Comparison of ENCODE assay signal across 24 cellular contexts in the genomic region with DNA sequence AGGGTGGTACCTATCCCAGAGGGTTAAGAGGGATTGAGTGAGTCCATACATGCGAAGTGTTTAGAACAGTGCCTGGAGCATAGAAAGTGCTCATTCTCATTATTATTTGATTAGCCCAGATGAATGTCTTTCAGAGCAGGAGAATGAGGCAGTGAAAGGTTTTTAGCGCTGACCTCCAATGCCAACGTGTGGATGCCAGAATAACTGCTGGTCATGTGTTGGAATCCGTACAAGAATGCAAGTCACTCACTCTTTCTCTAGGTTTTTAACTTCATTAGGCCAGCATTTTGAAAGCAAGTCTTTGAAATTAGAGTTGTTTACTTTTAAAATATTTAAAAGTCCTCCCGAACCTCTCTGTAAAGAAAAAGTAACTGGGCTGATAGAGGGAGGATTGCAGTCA.
"Had no signal": no experiment of that assay in that cellular context is flagged by ENCODE, and none has a peak within 500 bp of the region (broad histone marks: within the 10 kb centered on the region; RNA-seq: fewer than 3 reads in every experiment).

No MANE protein-coding gene starts in this region.

- H3K4me3 ChIP-seq: dorsolateral prefrontal cortex, esophagus squamous epithelium, lung, pancreas, sigmoid colon, skin epidermis, spleen, thoracic aorta, tibial nerve, upper lobe of left lung, uterus had no signal

- H3K27ac ChIP-seq: dorsolateral prefrontal cortex, epithelial cell of prostate, esophagus squamous epithelium, neutrophil, pancreas, sigmoid colon, spleen, thoracic aorta, tibial nerve, upper lobe of left lung, uterus had no signal

- H3K4me1 ChIP-seq: esophagus squamous epithelium, pancreas, sigmoid colon, spleen, tibial nerve, upper lobe of left lung, uterus had no signal

- H3K36me3 ChIP-seq: esophagus squamous epithelium, neutrophil, pancreas, sigmoid colon, spleen, thoracic aorta, tibial nerve, upper lobe of left lung, uterus had no signal

- DNase-seq: dorsolateral prefrontal cortex; effector CD4-positive, alpha-beta T cell; esophagus squamous epithelium; hypothalamus; immature natural killer cell; islet precursor cell; natural killer cell; pancreas; right cardiac atrium; sigmoid colon; spleen; stimulated activated CD4-positive, alpha-beta T cell treated with anti-CD3 and anti-CD28 coated beads, Interleukin-4, amount 100 ng/mL, for 4 hours; stimulated activated naive CD8-positive, alpha-beta T cell treated with anti-CD3 and anti-CD28 coated beads, Interleukin-15, Interleukin-2, amounts not matched to agents 100 U/mL and 50 U/mL, for 24 hours; substantia nigra; upper lobe of left lung; uterus had no signal

- ATAC-seq: left lobe of liver; natural killer cell; pancreas; right cardiac atrium; stimulated activated memory B cell treated with anti-CD40 and anti-IgM and Interleukin-4, amounts not matched to agents 10 μg/mL and 1 μg/mL and 100 μg/mL, for 72 hours; stimulated activated naive CD8-positive, alpha-beta T cell treated with anti-CD3 and anti-CD28 coated beads, Interleukin-15, Interleukin-2, amounts not matched to agents 100 U/mL and 50 U/mL, for 24 hours had no signal

- H3K27me3 ChIP-seq: upper lobe of left lung, uterus had no signal

- H3K9me3 ChIP-seq: esophagus squamous epithelium, neutrophil, pancreas, sigmoid colon, spleen, thoracic aorta, tibial nerve, upper lobe of left lung, uterus had no signal
